Comparison of ENCODE assay signal across 11 cellular contexts in the genomic region with DNA sequence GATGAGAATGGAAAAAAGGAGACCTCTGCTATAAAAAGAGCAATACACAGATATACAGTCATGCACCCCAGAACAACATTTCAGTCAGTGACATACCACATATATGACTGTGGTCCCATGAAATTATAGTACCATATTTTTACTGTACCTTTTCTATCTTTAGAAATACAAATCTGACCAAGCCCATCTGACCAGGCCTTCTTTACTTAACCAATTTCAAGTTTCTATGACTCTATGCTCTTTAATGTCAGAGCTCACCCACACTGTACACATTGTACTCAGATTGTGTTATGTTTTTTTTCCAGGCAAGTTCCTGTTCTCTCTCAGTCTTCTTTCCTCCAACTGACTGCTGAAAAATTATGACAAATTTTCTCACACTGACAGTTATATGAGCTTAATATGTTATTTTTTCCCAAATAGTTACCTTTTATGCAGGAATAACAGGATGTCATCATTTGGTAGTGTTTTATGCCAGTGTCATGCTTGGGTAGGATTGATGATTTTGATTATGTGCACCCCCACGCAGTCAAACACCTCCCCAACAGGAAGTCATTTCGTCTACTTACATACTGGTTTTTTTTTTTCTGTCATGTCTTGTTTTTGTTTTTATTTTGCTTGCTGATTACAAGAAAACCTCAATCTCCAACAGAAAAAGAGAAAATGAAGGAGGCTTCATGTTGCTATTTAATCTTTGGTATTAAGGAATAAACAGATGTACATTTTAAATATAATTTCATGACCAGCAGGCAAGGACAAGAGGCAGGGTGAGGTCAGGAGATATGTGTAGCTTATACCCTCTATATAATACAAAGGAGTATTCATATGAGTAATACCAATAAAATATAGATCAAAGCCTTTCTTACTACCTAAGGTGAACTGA. TPM values are rescaled to one million over a fixed set of nuclear protein-coding genes. Genes with fewer than 3 reads are reported as not detected.
DNase-seq lines count a peak whose midpoint lies in the region; ATAC-seq, FAIRE-seq and TF ChIP-seq lines count a peak whose summit lies in the region.
"Had no signal": no experiment of that assay in that cellular context is flagged by ENCODE, and none has a peak within 500 bp of the region (broad histone marks: within the 10 kb centered on the region; RNA-seq: fewer than 3 reads in every experiment).

No MANE protein-coding gene starts in this region.

- H3K36me3 Mint-ChIP-seq in MCF 10A (ENCODE audit: insufficient read depth, unreplicated experiment): peaks cover 5% of the 10 kb centered on the region

- TF ChIP-seq EP300 in HepG2 (IDR thresholded peaks at IDR 0.05; ENCODE audit: low read depth in 2 of 2, low read length in 2 of 2) (no peak), HepG2 (CRISPR knock-in tag; IDR thresholded peaks at IDR 0.05; ENCODE audit: borderline replicate concordance) (no peak)

- H3K4me3 Mint-ChIP-seq in MCF 10A (ENCODE audit: unreplicated experiment): no peak overlapping the region

- 25% methylated on average over 2 of the region's 2 CpGs for WGBS in right lobe of liver (ENCODE audit: insufficient coverage, low coverage, low lambda C conversion rate, missing lambda C conversion rate)
- WGBS in HepG2 (ENCODE audit: low lambda C conversion rate): 0% methylated on average over 2 of the region's 2 CpGs

- H3K4me3 ChIP-seq in right lobe of liver (no peak overlapping the region), HepG2 (replicated peaks in 1 of 3; ENCODE audit: insufficient read depth in 1 of 3, low read depth in 2 of 3, low read length in 3 of 3) (no peak overlapping the region), endocrine pancreas (ENCODE audit: control insufficient read depth, insufficient read depth, low read length) (peak overlapping the region; percentile 40)
- H3K4me3 ChIP-seq: gastrocnemius medialis had no signal

- H3K36me3 ChIP-seq in right lobe of liver (no peaks in the 10 kb centered on the region), HepG2 (replicated peaks in 1 of 2; ENCODE audit: control insufficient read depth in 1 of 2, insufficient read depth in 2 of 2, low read length in 2 of 2) (no peaks in the 10 kb centered on the region), endocrine pancreas (ENCODE audit: control insufficient read depth, insufficient read depth, low read length) (no peaks in the 10 kb centered on the region)
- H3K36me3 ChIP-seq: gastrocnemius medialis had no signal

- no peaks in the 10 kb centered on the region for H3K9me3 ChIP-seq in right lobe of liver
- H3K9me3 ChIP-seq in HepG2 (ENCODE audit: low read length): no peaks in the 10 kb centered on the region
- H3K9me3 ChIP-seq in endocrine pancreas (ENCODE audit: control insufficient read depth, low read length): no peaks in the 10 kb centered on the region
- H3K9me3 ChIP-seq: gastrocnemius medialis had no signal

- no peaks in the 10 kb centered on the region for H3K79me2 ChIP-seq in HepG2 (ENCODE audit: insufficient read depth, low read length)

- H3K4me1 Mint-ChIP-seq in MCF 10A (ENCODE audit: insufficient read depth, unreplicated experiment): no peaks in the 10 kb centered on the region

- H3K4me2 ChIP-seq in HepG2 (ENCODE audit: low read depth, low read length): no peak overlapping the region

- no peak for TF ChIP-seq RAD21 in HepG2 (CRISPR knock-in tag; IDR thresholded peaks at IDR 0.05)

- no peak for TF ChIP-seq POLR2A in right lobe of liver (IDR thresholded peaks at IDR 0.05)
- no peak for TF ChIP-seq POLR2A in HepG2 (IDR thresholded peaks at IDR 0.05; ENCODE audit: insufficient read depth in 1 of 2, low read depth in 2 of 2, low read length in 2 of 2)
- TF ChIP-seq POLR2A in erythroblast (IDR thresholded peaks at IDR 0.05; ENCODE audit: low read length): no peak

- no peaks in the 10 kb centered on the region for H4K20me1 ChIP-seq in HepG2 (ENCODE audit: insufficient read depth, low read length)

- no peaks in the 10 kb centered on the region for H3K27me3 Mint-ChIP-seq in MCF 10A (ENCODE audit: insufficient read depth, unreplicated experiment)

- FAIRE-seq in HepG2 (lab: Jason Lieb, UNC): no peak

- CTCF ChIA-PET in HepG2 (lab: Yijun Ruan, JAX; ENCODE audit: low intra/inter-chr PET ratio, low total read pairs) (no interaction called here), MCF 10A (lab: Yijun Ruan, JAX) (no interaction called here)

- intact Hi-C loops in right lobe of liver (cut with DNase I): no loop called here
- intact Hi-C loops in HepG2 (cut with micrococcal nuclease; ENCODE audit: unreplicated experiment): no loop called here
- intact Hi-C loops in MCF 10A (cut with micrococcal nuclease): no loop called here

- no peaks in the 10 kb centered on the region for H3K9me3 Mint-ChIP-seq in MCF 10A (ENCODE audit: unreplicated experiment)

- no peak overlapping the region for H2AFZ ChIP-seq in HepG2 (ENCODE audit: low read length)

- DNase-seq in right lobe of liver: no peak
- no peak for DNase-seq in HepG2 (ENCODE audit: low spot score)
- peak; percentile 20 for DNase-seq in HT-29 (ENCODE audit: low spot score)
- no peak for DNase-seq in cerebellar cortex (ENCODE audit: low spot score)
- DNase-seq in erythroblast (lab: John Stamatoyannopoulos, UW): no peak
- no peak for DNase-seq in MCF 10A (ENCODE audit: unreplicated experiment)
- DNase-seq: gastrocnemius medialis; NCI-H2029 treated with DMSO at 0.1 percent for 48 hours; stimulated activated CD4-positive, alpha-beta T cell treated with anti-CD3 and anti-CD28 coated beads, Interleukin-4, amount 100 ng/mL, for 4 hours had no signal

- in situ Hi-C loops in HepG2 (cut with HindIII; ENCODE audit: extremely low pct_ligation_motif_present, low pct_unique_long_range_greater_than_20kb): no loop called here

- H3K9ac ChIP-seq in HepG2 (ENCODE audit: insufficient read depth, low read depth, low read length) (no peak overlapping the region), endocrine pancreas (ENCODE audit: control insufficient read depth, insufficient read depth, low read length) (no peak overlapping the region)

- POLR2A ChIA-PET in HepG2 (lab: Yijun Ruan, JAX) (no interaction called here), MCF 10A (lab: Yijun Ruan, JAX) (interaction anchor here (0.6 kb wide), 1 partner anchor 758 kb away, joined by 4 read pairs; no protein-coding TSS in a partner anchor)

- no TSS peak for BruUV-seq in HepG2 (replicated peaks; lab: Mats Ljungman, UMichigan)
- BruUV-seq in MCF 10A (replicated peaks; lab: Mats Ljungman, UMichigan): no TSS peak

- no peak overlapping the region for H3K27ac ChIP-seq in right lobe of liver
- H3K27ac ChIP-seq in HepG2 (ENCODE audit: extremely low read length, insufficient read depth, low read length): no peak overlapping the region
- H3K27ac ChIP-seq: gastrocnemius medialis had no signal

- ATAC-seq in right lobe of liver (peak; percentile 24 to 61 (median 28)), HepG2 (no peak), GM19324 (IDR thresholded peaks at IDR 0.05; ENCODE audit: low FRiP score, unreplicated experiment) (no peak)
- ATAC-seq: gastrocnemius medialis had no signal

- H3K4me1 ChIP-seq in right lobe of liver: no peaks in the 10 kb centered on the region
- no peaks in the 10 kb centered on the region for H3K4me1 ChIP-seq in HepG2 (ENCODE audit: insufficient read depth, low read length)
- H3K4me1 ChIP-seq in endocrine pancreas (ENCODE audit: control insufficient read depth, insufficient read depth, low read length): peaks cover 28% of the 10 kb centered on the region
- H3K4me1 ChIP-seq: gastrocnemius medialis had no signal

- no peak overlapping the region for H3K27ac Mint-ChIP-seq in MCF 10A (ENCODE audit: low read depth, unreplicated experiment)

- no peaks in the 10 kb centered on the region for H3K27me3 ChIP-seq in right lobe of liver
- no peaks in the 10 kb centered on the region for H3K27me3 ChIP-seq in HepG2 (ENCODE audit: control insufficient read depth in 1 of 2, insufficient read depth in 2 of 2, low read length in 2 of 2)
- no peaks in the 10 kb centered on the region for H3K27me3 ChIP-seq in endocrine pancreas (ENCODE audit: control insufficient read depth, insufficient read depth, low read length)
- H3K27me3 ChIP-seq: gastrocnemius medialis had no signal

- TF ChIP-seq CTCF in right lobe of liver (IDR thresholded peaks at IDR 0.05): no peak
- no peak for TF ChIP-seq CTCF in HepG2 (CRISPR knock-in tag; IDR thresholded peaks at IDR 0.05)
- no peak for TF ChIP-seq CTCF in MCF 10A (IDR thresholded peaks at IDR 0.05; ENCODE audit: unreplicated experiment)

TF ChIP-seq in HepG2, 621 proteins besides CTCF, POLR2A, EP300 and RAD21:
- TF ChIP-seq MTF2 (CRISPR knock-in tag; IDR thresholded peaks at IDR 0.05; ENCODE audit: borderline replicate concordance): no peak
- no peak for TF ChIP-seq ZNF205 (CRISPR knock-in tag; IDR thresholded peaks at IDR 0.05)
- no peak for TF ChIP-seq ETV5 (CRISPR knock-in tag; IDR thresholded peaks at IDR 0.05; ENCODE audit: borderline replicate concordance)
- TF ChIP-seq ARID2 (CRISPR knock-in tag; IDR thresholded peaks at IDR 0.05; ENCODE audit: borderline replicate concordance): no peak
TF ChIP-seq in HepG2: peak in this region for 0.

RNA-seq across cellular contexts. Expression of a gene that starts 8.2 kb away (rescaled TPM):
- total RNA-seq in right lobe of liver (10 to 100 TPM in 5 of 6 experiments, 1 to 10 TPM in 1; 9.4 to 21.4 (median 18.2) TPM), HepG2 (2016; rRNA removed; fragmentation: Illumina TruSeq; extraction: Trizol) (5.1 and 9.8 TPM in 2 replicates), MCF 10A (2022) (19.7 and 43.4 TPM in 2 replicates)
- total RNA-seq in HepG2 (2016; cell fraction: cytosol; rRNA removed; fragmentation: Illumina TruSeq; extraction: Trizol; ENCODE audit: low read depth): 1.1 and 1.6 TPM in 2 replicates
- 7.4 and 8.5 TPM in 2 replicates for total RNA-seq in HepG2 (2016; cell fraction: insoluble cytoplasmic fraction; rRNA removed; fragmentation: Illumina TruSeq; extraction: Trizol)
- total RNA-seq in HepG2 (2016; cell fraction: membrane; rRNA removed; fragmentation: Illumina TruSeq; extraction: Trizol): 2.3 and 3.5 TPM in 2 replicates
- total RNA-seq in HepG2 (2016; cell fraction: nucleus; rRNA removed; fragmentation: Illumina TruSeq; extraction: Trizol): 36.8 and 38.2 TPM in 2 replicates
- polyA plus RNA-seq in HepG2 (2011; rRNA removed): 14.9 and 16.4 TPM in 2 replicates
- 5.3 and 9.4 TPM in 2 replicates for polyA plus RNA-seq in HepG2 (2011; cell fraction: cytosol; rRNA removed)
- 24.6 and 25.9 TPM in 2 replicates for polyA plus RNA-seq in HepG2 (2011; cell fraction: nucleus; rRNA removed)
- polyA plus RNA-seq in HepG2 (2012): 12.7 and 15.0 TPM in 2 replicates
- 0.40 and 0.97 TPM in 2 replicates for polyA plus RNA-seq in HepG2 (2016; cell fraction: cytosol; fragmentation: Illumina TruSeq; extraction: Trizol; ENCODE audit: low read depth)
- polyA plus RNA-seq in HepG2 (2016; cell fraction: insoluble cytoplasmic fraction; fragmentation: Illumina TruSeq; extraction: Trizol; ENCODE audit: low read depth): 4.2 and 6.6 TPM in 2 replicates
- 1.3 and 1.9 TPM in 2 replicates for polyA plus RNA-seq in HepG2 (2016; cell fraction: membrane; fragmentation: Illumina TruSeq; extraction: Trizol; ENCODE audit: low read depth)
- 17.4 and 22.5 TPM in 2 replicates for polyA plus RNA-seq in HepG2 (2016; cell fraction: nucleus; fragmentation: Illumina TruSeq; extraction: Trizol; ENCODE audit: insufficient read depth, low read depth)
- polyA minus RNA-seq in HepG2 (2011; rRNA and poly(A)+ RNA removed; ENCODE audit: low replicate concordance): 4.3 and 14.6 TPM in 2 replicates
- 9.0 and 9.7 TPM in 2 replicates for polyA minus RNA-seq in HepG2 (2011; cell fraction: cytosol; rRNA and poly(A)+ RNA removed)
- 226 and 257 TPM in 2 replicates for polyA minus RNA-seq in HepG2 (2011; cell fraction: nucleus; rRNA and poly(A)+ RNA removed)
- 3.8 and 8.3 TPM in 2 replicates for total RNA-seq in HT-29 (2014; rRNA removed; shearing (Covaris generic))

Comparison
In these comparisons a context has a peak if more than half of its experiments do, and no peak if none do; other contexts are left out.
1. ATAC-seq: peak in right lobe of liver (4 of 4); none in HepG2 (single experiment) and GM19324 (single experiment).